In genomic region chr17:48106802-48107136, GRCh38 we compare ENCODE assay signal across 1 cellular context.
TF ChIP-seq lines count a peak whose summit lies in the region.

No MANE protein-coding gene starts in this region.

TF ChIP-seq in IMR-90, 13 proteins besides CTCF, POLR2A, EP300 and RAD21:
- no peak for TF ChIP-seq RFX5 (IDR thresholded peaks at IDR 0.05; ENCODE audit: low read depth, low read length)
- TF ChIP-seq CHD1 (IDR thresholded peaks at IDR 0.05; ENCODE audit: low read depth, low read length) = no peak
- TF ChIP-seq CEBPB (IDR thresholded peaks at IDR 0.05; ENCODE audit: low read depth, low read length) = no peak
- TF ChIP-seq FOS (IDR thresholded peaks at IDR 0.05; ENCODE audit: low read depth, low read length) = no peak
- no peak for TF ChIP-seq MAZ (IDR thresholded peaks at IDR 0.05; ENCODE audit: borderline replicate concordance, low read depth, low read length)
- no peak for TF ChIP-seq MAFK (IDR thresholded peaks at IDR 0.05; ENCODE audit: low read depth, low read length)
- TF ChIP-seq RCOR1 (IDR thresholded peaks at IDR 0.05; ENCODE audit: insufficient replicate concordance, low read length) = no peak
- TF ChIP-seq SMC3 (IDR thresholded peaks at IDR 0.05; ENCODE audit: low read depth, low read length) = no peak
- TF ChIP-seq ELK1 (IDR thresholded peaks at IDR 0.05; ENCODE audit: borderline replicate concordance, low read depth, low read length) = no peak
- no peak for TF ChIP-seq MXI1 (IDR thresholded peaks at IDR 0.05; ENCODE audit: borderline replicate concordance, low read depth, low read length)
- no peak for TF ChIP-seq NFE2L2 (IDR thresholded peaks at IDR 0.05; ENCODE audit: low read depth, low read length)
- no peak for TF ChIP-seq USF2 (IDR thresholded peaks at IDR 0.05; ENCODE audit: low read depth, low read length)
- TF ChIP-seq BHLHE40 (IDR thresholded peaks at IDR 0.05; ENCODE audit: low read depth, low read length) = no peak
TF ChIP-seq in IMR-90: peak in this region for 0.
